Comparison of ENCODE assay signal across 1 cellular context in genomic region chr3:174710622-174711021, GRCh38.
TF ChIP-seq lines count a peak whose summit lies in the region.

No MANE protein-coding gene starts in this region.

TF ChIP-seq in GM23338, 12 proteins besides CTCF, POLR2A, EP300 and RAD21 (continued from another document):
- TF ChIP-seq ETS1 (IDR thresholded peaks at IDR 0.05) (no peak), ZNF462 (CRISPR knock-in tag; IDR thresholded peaks at IDR 0.05) (no peak)
TF ChIP-seq in GM23338: peak in this region for 0.
